6 cellular contexts compared by ENCODE assay signal in the genomic region with DNA sequence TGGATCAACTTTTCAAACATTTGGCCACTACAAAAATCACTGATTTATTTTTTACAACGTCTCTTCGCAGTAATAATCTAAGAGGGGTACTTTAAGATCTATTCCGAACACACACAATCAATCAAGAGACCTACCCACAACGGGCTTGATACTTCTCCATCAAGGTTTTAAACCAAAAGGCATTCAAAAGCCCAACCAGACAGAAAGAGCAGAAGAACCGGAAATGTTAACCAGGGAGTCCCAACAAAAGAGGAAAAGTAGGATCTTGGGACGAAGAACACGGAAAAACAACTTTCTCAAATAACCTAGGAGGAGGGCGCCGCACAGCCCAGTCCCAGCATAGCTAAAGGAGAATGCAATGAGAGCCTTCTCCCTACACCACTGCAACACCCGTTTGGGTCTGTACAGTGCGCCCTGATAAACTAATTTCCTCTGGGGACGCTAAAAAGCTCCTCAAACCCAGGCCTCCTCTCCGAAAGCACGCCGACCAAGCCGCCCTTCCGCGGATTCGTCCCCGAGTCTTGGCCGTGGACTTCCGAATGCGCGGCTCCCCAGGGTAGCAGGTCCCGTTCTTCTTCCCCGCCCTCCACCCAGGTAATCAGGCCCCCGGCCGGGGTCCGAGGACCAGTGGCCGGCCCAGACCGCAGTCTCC. TPM values are rescaled to one million over a fixed set of nuclear protein-coding genes. Genes with fewer than 3 reads are reported as not detected.
A peak's percentile ranks its signal among the peaks of the same experiment; 100 is the strongest.
DNase-seq lines count a peak whose midpoint lies in the region; ATAC-seq and TF ChIP-seq lines count a peak whose summit lies in the region.

No MANE protein-coding gene starts in this region.

- H3K27me3 ChIP-seq in duodenal mucosa (ENCODE audit: control insufficient read depth in 1 of 2, insufficient read depth in 2 of 2, low read length in 2 of 2) (no peaks in the 10 kb centered on the region), psoas muscle (ENCODE audit: insufficient read depth in 3 of 3, low read length in 2 of 3) (no peaks in the 10 kb centered on the region)

- H3K4me3 ChIP-seq in duodenal mucosa (ENCODE audit: low read depth in 1 of 2, low read length in 2 of 2) (peak overlapping the region; percentile 96 to 100), psoas muscle (peak overlapping the region; percentile 83)

- 0 to 2% (median 1%) methylated on average over 31 of the region's 31 CpGs for WGBS in psoas muscle, 3 donors

- TF ChIP-seq CTCF in psoas muscle (IDR thresholded peaks at IDR 0.05), result no peak

- ATAC-seq in GM19372 (IDR thresholded peaks at IDR 0.05; ENCODE audit: low read depth, unreplicated experiment) (peak; percentile 12), HG03571 (IDR thresholded peaks at IDR 0.05; ENCODE audit: unreplicated experiment) (peak; percentile 20), psoas muscle (peak; percentile 9 to 33 (median 28))

- H3K36me3 ChIP-seq in duodenal mucosa (ENCODE audit: control insufficient read depth in 1 of 2, insufficient read depth in 2 of 2, low read length in 2 of 2), result peaks cover 0 to 30% of the 10 kb centered on the region in 2 donors
- H3K36me3 ChIP-seq in psoas muscle (ENCODE audit: insufficient read depth in 1 of 2, low read depth in 1 of 2), result peaks cover 6 to 39% of the 10 kb centered on the region in 2 donors

- H3K27ac ChIP-seq in duodenal mucosa (ENCODE audit: low read depth, low read length) (no peak overlapping the region), psoas muscle (peak overlapping the region; percentile 78)

- H3K9ac ChIP-seq in duodenal mucosa (ENCODE audit: low read depth in 1 of 2, low read length in 2 of 2), result peak overlapping the region; percentile 87 to 98

- intact Hi-C loops in psoas muscle (cut with DNase I), result no loop called here

- H3K9me3 ChIP-seq in duodenal mucosa (ENCODE audit: control insufficient read depth in 1 of 2, low read length in 2 of 2) (no peaks in the 10 kb centered on the region), psoas muscle (no peaks in the 10 kb centered on the region)

- DNase-seq in psoas muscle (no peak), NCI-H1092 (lab: John Stamatoyannopoulos, UW) (no peak), NK-92 (lab: John Stamatoyannopoulos, UW; ENCODE audit: unreplicated experiment) (no peak)

- peaks cover 16 to 23% of the 10 kb centered on the region in 2 donors for H3K4me1 ChIP-seq in duodenal mucosa (ENCODE audit: control insufficient read depth in 1 of 2, insufficient read depth in 2 of 2, low read length in 2 of 2)
- H3K4me1 ChIP-seq in psoas muscle, result peaks cover 11% of the 10 kb centered on the region

RNA-seq across cellular contexts. Expression of gene RPL22, which starts 0.6 kb away (rescaled TPM):
- total RNA-seq in psoas muscle, result 100 to 1,000 TPM; 308 to 417 (median 333) TPM
- polyA plus RNA-seq in psoas muscle, result 100 to 1,000 TPM; 285 to 333 (median 291) TPM

RNA-seq across cellular contexts. Expression of gene RNF207, which starts 7.1 kb away (rescaled TPM):
- 10 to 100 TPM in 1 of 4 donors, 1 to 10 TPM in 3; 3.4 to 13.6 (median 4.6) TPM for total RNA-seq in psoas muscle
- 1 to 10 TPM; 2.5 to 5.1 (median 3.0) TPM for polyA plus RNA-seq in psoas muscle

RNA-seq across cellular contexts. Expression of gene CHD5, which starts 18.7 kb away (rescaled TPM):
- under 1 TPM in 2 of 4 donors, not detected in 2; 0.24 to 0.25 TPM for total RNA-seq in psoas muscle
- under 1 TPM; 0.03 to 0.38 (median 0.17) TPM for polyA plus RNA-seq in psoas muscle

RNA-seq across cellular contexts. Expression of gene ICMT, which starts 37.0 kb away (rescaled TPM):
- 100 to 1,000 TPM in 1 of 4 donors, 10 to 100 TPM in 3; 57.3 to 215 (median 68.3) TPM for total RNA-seq in psoas muscle
- polyA plus RNA-seq in psoas muscle, result 100 to 1,000 TPM in 1 of 3 donors, 10 to 100 TPM in 2; 39.2 to 101 (median 47.2) TPM

RNA-seq across cellular contexts. Expression of gene HES3, which starts 45.2 kb away (rescaled TPM):
- not detected for total RNA-seq in psoas muscle
- polyA plus RNA-seq in psoas muscle, result not detected
